Comparison of ENCODE assay signal across 1 cellular context in the genomic region with DNA sequence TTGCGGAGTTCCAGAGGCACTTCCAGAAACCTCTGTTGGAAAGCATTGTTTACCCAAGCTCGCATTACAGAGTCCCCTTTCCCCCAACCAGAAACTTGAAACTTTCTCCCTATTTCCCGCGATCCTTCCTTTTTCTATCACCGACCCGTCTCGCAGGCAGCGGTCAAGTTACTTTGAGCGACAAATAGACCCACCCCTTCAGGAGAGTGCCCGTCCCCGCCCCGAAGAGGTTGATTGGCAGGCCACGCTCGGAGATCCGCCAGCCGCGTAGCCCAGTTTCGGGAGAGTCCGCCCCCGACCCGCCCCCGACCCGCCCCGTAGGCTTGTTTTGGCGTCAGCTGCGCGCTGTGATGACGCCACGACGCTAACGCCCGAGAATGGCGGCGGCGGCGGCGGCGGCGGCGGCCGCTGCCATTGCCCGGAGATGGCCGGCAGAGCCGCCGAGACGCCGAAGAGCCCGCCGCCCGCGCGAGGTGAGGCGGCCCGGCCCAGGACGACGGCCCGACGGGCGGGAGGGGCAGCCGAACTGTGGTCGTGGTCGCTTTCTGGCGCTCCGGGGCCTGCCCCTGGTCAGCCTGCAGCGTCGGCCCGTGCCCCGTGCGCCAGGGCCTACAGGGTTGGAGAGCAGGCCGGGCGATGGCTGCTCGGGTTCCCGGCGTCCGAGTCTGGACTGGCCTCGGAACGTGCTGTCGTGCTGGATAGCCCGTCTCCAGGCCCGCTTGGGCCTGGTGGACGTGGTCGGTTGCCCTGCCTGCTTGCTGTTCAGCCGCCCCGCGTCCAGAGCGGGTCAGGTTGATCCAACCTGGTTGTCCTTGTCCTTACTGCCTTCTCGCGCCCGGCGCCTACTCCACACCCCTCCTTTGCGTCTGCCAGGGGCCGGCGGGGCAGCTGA.
A peak's percentile ranks its signal among the peaks of the same experiment; 100 is the strongest.
TF ChIP-seq lines count a peak whose summit lies in the region.

Gene PSKH1 (plus strand): TSS at position 356 of the 892 bp plus-strand sequence. CDS start 15,496 bp downstream, outside the sequence.

TF ChIP-seq in A549, 52 proteins besides CTCF, POLR2A, EP300 and RAD21 (continued from another document):
- TF ChIP-seq, protein P1, sequence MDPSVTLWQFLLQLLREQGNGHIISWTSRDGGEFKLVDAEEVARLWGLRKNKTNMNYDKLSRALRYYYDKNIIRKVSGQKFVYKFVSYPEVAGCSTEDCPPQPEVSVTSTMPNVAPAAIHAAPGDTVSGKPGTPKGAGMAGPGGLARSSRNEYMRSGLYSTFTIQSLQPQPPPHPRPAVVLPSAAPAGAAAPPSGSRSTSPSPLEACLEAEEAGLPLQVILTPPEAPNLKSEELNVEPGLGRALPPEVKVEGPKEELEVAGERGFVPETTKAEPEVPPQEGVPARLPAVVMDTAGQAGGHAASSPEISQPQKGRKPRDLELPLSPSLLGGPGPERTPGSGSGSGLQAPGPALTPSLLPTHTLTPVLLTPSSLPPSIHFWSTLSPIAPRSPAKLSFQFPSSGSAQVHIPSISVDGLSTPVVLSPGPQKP (IDR thresholded peaks at IDR 0.05; ENCODE audit: low read depth, low read length): no peak
- TF ChIP-seq EHF (CRISPR knock-in tag; IDR thresholded peaks at IDR 0.05) (no peak), RCOR1 (IDR thresholded peaks at IDR 0.05; ENCODE audit: low read depth, low read length) (no peak), KDM5A (IDR thresholded peaks at IDR 0.05) (peak; percentile 75), MAZ (IDR thresholded peaks at IDR 0.05; ENCODE audit: borderline replicate concordance, low read depth, low read length) (no peak), FOSB (CRISPR knock-in tag; IDR thresholded peaks at IDR 0.05) (no peak), RARB (CRISPR knock-in tag; IDR thresholded peaks at IDR 0.05) (no peak), CHD2 (IDR thresholded peaks at IDR 0.05; ENCODE audit: low read length, partially characterized antibody) (peak; percentile 35), HOXB13 (CRISPR knock-in tag; IDR thresholded peaks at IDR 0.05; ENCODE audit: low read depth) (no peak), BHLHE40 (IDR thresholded peaks at IDR 0.05; ENCODE audit: low read depth, low read length) (no peak), CHD4 (IDR thresholded peaks at IDR 0.05; ENCODE audit: borderline replicate concordance) (no peak), TFCP2L1 (CRISPR knock-in tag; IDR thresholded peaks at IDR 0.05) (no peak), HOXB5 (CRISPR knock-in tag; IDR thresholded peaks at IDR 0.05) (0 out of 2 replicates have a peak, but pooled peaks have one; percentile 52), CBX2 (IDR thresholded peaks at IDR 0.05; ENCODE audit: borderline replicate concordance, low read depth) (no peak), ZNF302 (CRISPR knock-in tag; IDR thresholded peaks at IDR 0.05) (no peak), MYC (IDR thresholded peaks at IDR 0.05; ENCODE audit: borderline replicate concordance, low read length) (no peak), SMC3 (IDR thresholded peaks at IDR 0.05) (no peak), POLR2AphosphoS2 (conservative IDR thresholded peaks at IDR 0.05; ENCODE audit: low read length) (no peak), JUNB (IDR thresholded peaks at IDR 0.05) (no peak), ESRRA (IDR thresholded peaks at IDR 0.05; ENCODE audit: borderline replicate concordance, low read length) (no peak), PHF8 (IDR thresholded peaks at IDR 0.05; ENCODE audit: borderline replicate concordance, low read depth) (peak; percentile 99), JUN (IDR thresholded peaks at IDR 0.05) (peak; percentile 53 to 73; a peak in 3 of 5 replicates), NFE2L2 (conservative IDR thresholded peaks at IDR 0.05; ENCODE audit: low read length) (no peak), CBX8 (IDR thresholded peaks at IDR 0.05) (no peak), KDM1A (IDR thresholded peaks at IDR 0.05; ENCODE audit: low read depth) (no peak), TP53 (CRISPR knock-in tag; IDR thresholded peaks at IDR 0.05) (peak; percentile 57; the same call in 1 of the 2 replicates), EHMT2 (IDR thresholded peaks at IDR 0.05; ENCODE audit: low read depth) (no peak), RFX5 (IDR thresholded peaks at IDR 0.05) (no peak), HDAC2 (IDR thresholded peaks at IDR 0.05) (no peak), FOXS1 (CRISPR knock-in tag; IDR thresholded peaks at IDR 0.05) (no peak)
- TF ChIP-seq, protein P2, sequence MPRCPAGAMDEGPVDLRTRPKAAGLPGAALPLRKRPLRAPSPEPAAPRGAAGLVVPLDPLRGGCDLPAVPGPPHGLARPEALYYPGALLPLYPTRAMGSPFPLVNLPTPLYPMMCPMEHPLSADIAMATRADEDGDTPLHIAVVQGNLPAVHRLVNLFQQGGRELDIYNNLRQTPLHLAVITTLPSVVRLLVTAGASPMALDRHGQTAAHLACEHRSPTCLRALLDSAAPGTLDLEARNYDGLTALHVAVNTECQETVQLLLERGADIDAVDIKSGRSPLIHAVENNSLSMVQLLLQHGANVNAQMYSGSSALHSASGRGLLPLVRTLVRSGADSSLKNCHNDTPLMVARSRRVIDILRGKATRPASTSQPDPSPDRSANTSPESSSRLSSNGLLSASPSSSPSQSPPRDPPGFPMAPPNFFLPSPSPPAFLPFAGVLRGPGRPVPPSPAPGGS (IDR thresholded peaks at IDR 0.05): 0 out of 3 replicates have a peak, but pooled peaks have one; percentile 27
- TF ChIP-seq, protein P3, sequence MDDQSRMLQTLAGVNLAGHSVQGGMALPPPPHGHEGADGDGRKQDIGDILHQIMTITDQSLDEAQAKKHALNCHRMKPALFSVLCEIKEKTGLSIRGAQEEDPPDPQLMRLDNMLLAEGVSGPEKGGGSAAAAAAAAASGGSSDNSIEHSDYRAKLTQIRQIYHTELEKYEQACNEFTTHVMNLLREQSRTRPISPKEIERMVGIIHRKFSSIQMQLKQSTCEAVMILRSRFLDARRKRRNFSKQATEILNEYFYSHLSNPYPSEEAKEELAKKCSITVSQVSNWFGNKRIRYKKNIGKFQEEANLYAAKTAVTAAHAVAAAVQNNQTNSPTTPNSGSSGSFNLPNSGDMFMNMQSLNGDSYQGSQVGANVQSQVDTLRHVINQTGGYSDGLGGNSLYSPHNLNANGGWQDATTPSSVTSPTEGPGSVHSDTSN (IDR thresholded peaks at IDR 0.05): peak; percentile 95
- TF ChIP-seq, protein P4, sequence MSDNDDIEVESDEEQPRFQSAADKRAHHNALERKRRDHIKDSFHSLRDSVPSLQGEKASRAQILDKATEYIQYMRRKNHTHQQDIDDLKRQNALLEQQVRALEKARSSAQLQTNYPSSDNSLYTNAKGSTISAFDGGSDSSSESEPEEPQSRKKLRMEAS (IDR thresholded peaks at IDR 0.05): peak; percentile 11; the same call in 1 of the 2 replicates
- TF ChIP-seq, protein P5, sequence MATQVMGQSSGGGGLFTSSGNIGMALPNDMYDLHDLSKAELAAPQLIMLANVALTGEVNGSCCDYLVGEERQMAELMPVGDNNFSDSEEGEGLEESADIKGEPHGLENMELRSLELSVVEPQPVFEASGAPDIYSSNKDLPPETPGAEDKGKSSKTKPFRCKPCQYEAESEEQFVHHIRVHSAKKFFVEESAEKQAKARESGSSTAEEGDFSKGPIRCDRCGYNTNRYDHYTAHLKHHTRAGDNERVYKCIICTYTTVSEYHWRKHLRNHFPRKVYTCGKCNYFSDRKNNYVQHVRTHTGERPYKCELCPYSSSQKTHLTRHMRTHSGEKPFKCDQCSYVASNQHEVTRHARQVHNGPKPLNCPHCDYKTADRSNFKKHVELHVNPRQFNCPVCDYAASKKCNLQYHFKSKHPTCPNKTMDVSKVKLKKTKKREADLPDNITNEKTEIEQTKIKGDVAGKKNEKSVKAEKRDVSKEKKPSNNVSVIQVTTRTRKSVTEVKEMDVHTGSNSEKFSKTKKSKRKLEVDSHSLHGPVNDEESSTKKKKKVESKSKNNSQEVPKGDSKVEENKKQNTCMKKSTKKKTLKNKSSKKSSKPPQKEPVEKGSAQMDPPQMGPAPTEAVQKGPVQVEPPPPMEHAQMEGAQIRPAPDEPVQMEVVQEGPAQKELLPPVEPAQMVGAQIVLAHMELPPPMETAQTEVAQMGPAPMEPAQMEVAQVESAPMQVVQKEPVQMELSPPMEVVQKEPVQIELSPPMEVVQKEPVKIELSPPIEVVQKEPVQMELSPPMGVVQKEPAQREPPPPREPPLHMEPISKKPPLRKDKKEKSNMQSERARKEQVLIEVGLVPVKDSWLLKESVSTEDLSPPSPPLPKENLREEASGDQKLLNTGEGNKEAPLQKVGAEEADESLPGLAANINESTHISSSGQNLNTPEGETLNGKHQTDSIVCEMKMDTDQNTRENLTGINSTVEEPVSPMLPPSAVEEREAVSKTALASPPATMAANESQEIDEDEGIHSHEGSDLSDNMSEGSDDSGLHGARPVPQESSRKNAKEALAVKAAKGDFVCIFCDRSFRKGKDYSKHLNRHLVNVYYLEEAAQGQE (IDR thresholded peaks at IDR 0.05): no peak
- TF ChIP-seq, protein P6, sequence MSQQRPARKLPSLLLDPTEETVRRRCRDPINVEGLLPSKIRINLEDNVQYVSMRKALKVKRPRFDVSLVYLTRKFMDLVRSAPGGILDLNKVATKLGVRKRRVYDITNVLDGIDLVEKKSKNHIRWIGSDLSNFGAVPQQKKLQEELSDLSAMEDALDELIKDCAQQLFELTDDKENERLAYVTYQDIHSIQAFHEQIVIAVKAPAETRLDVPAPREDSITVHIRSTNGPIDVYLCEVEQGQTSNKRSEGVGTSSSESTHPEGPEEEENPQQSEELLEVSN (IDR thresholded peaks at IDR 0.05; ENCODE audit: borderline replicate concordance, low read depth): no peak
- TF ChIP-seq, protein P7, sequence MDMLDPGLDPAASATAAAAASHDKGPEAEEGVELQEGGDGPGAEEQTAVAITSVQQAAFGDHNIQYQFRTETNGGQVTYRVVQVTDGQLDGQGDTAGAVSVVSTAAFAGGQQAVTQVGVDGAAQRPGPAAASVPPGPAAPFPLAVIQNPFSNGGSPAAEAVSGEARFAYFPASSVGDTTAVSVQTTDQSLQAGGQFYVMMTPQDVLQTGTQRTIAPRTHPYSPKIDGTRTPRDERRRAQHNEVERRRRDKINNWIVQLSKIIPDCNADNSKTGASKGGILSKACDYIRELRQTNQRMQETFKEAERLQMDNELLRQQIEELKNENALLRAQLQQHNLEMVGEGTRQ (IDR thresholded peaks at IDR 0.05): no peak
